1 cellular context compared by ENCODE assay signal in the genomic region with DNA sequence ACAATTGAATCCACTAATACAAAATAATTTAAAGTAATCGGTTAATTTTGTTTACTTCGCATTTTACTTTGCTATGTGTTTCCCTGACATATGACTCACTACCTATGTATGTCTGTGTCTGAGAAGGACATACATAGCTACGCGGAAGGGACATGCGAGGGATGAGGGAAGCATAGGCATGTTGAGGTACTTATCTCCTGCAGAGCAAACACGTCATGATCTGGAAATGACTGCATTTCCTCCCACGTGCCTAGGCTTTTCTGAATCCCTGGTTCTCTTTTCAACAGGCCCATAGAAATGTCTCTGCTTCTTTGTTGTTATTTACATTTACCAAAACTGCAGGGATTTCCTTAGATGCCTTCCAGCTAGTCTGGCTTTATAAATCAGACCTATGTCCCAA.
TF ChIP-seq lines count a peak whose summit lies in the region.

No MANE protein-coding gene starts in this region.

TF ChIP-seq in H1, 55 proteins besides CTCF, POLR2A, EP300 and RAD21:
- peak; percentile 47 for TF ChIP-seq CREB1 (IDR thresholded peaks at IDR 0.05)
- no peak for TF ChIP-seq EGR1 (IDR thresholded peaks at IDR 0.05; ENCODE audit: borderline replicate concordance, low read depth, low read length)
- peak; percentile 34; the same call in 1 of the 2 replicates for TF ChIP-seq MAX (IDR thresholded peaks at IDR 0.05)
TF ChIP-seq in H1: peak in this region for 2.
